In the genomic region with DNA sequence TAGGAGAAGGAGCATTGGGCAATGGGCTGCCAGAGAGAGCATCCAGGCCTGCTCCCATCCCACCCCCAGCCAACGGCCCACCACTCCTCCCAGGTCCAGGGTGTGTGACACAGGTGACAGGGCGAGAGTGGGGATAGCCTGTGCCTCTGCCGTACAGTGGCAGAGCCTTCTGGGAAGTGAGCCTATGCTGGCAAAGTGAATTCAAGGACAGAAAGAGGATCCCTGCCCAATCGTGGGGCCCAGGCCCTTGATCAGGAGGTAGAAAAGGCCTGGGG, we compare ENCODE assay signal across 26 cellular contexts. TPM values are rescaled to one million over a fixed set of nuclear protein-coding genes. Genes with fewer than 3 reads are reported as not detected.
"Had no signal": no experiment of that assay in that cellular context is flagged by ENCODE, and none has a peak within 500 bp of the region (broad histone marks: within the 10 kb centered on the region; RNA-seq: fewer than 3 reads in every experiment).

No MANE protein-coding gene starts in this region.

- H3K9me3 Mint-ChIP-seq: activated B cell treated with CpG ODN at 0.5 μM for 24 hours; activated CD4-positive, alpha-beta T cell treated with anti-CD3 and anti-CD28 coated beads, Interleukin-2, amount 10 ng/mL, durations not matched to agents 7 days and 5 days; activated naive CD4-positive, alpha-beta T cell treated with anti-CD3 and anti-CD28 coated beads, Interleukin-2, amount 10 ng/mL, durations not matched to agents 7 days and 5 days; activated T-cell treated with anti-CD3 and anti-CD28 coated beads, Interleukin-2, amount 50 U/mL, for 4 hours; neural crest cell had no signal

- H3K27ac Mint-ChIP-seq: activated B cell treated with CpG ODN at 0.5 μM for 24 hours; activated CD4-positive, alpha-beta T cell treated with anti-CD3 and anti-CD28 coated beads, Interleukin-2, amount 10 ng/mL, durations not matched to agents 7 days and 5 days; activated naive CD4-positive, alpha-beta T cell treated with anti-CD3 and anti-CD28 coated beads, Interleukin-2, amount 10 ng/mL, durations not matched to agents 7 days and 5 days had no signal

- H3K4me1 ChIP-seq: adrenal gland, breast epithelium, esophagus muscularis mucosa, left ventricle myocardium inferior, sigmoid colon, tibial artery had no signal

- H3K4me3 ChIP-seq: adrenal gland, breast epithelium, coronary artery, esophagus muscularis mucosa, left ventricle myocardium inferior, sigmoid colon, tibial artery had no signal

- H3K27me3 Mint-ChIP-seq: activated CD4-positive, alpha-beta T cell treated with anti-CD3 and anti-CD28 coated beads, Interleukin-2, amount 10 ng/mL, durations not matched to agents 7 days and 5 days had no signal

- H3K36me3 ChIP-seq: adrenal gland, breast epithelium, esophagus muscularis mucosa, left ventricle myocardium inferior, sigmoid colon, tibial artery had no signal

- H3K27me3 ChIP-seq: breast epithelium, sigmoid colon had no signal

- H3K36me3 Mint-ChIP-seq: activated naive CD4-positive, alpha-beta T cell treated with anti-CD3 and anti-CD28 coated beads, Interleukin-2, amount 10 ng/mL, durations not matched to agents 7 days and 5 days; naive thymus-derived CD4-positive, alpha-beta T cell had no signal

- H3K4me3 Mint-ChIP-seq: activated B cell treated with CpG ODN at 0.5 μM for 24 hours; activated CD4-positive, alpha-beta T cell treated with anti-CD3 and anti-CD28 coated beads, Interleukin-2, amount 10 ng/mL, durations not matched to agents 7 days and 5 days; activated naive CD4-positive, alpha-beta T cell treated with anti-CD3 and anti-CD28 coated beads, Interleukin-2, amount 10 ng/mL, durations not matched to agents 7 days and 5 days; activated T-cell treated with anti-CD3 and anti-CD28 coated beads, Interleukin-2, amount 50 U/mL, for 4 hours; naive thymus-derived CD4-positive, alpha-beta T cell; neural crest cell had no signal

- H3K4me1 Mint-ChIP-seq: activated B cell treated with CpG ODN at 0.5 μM for 24 hours had no signal

- H3K27ac ChIP-seq: adrenal gland, breast epithelium, coronary artery, esophagus muscularis mucosa, left ventricle myocardium inferior, sigmoid colon, tibial artery had no signal

- DNase-seq: activated B cell treated with CpG ODN at 0.5 μM for 24 hours; activated CD4-positive, alpha-beta T cell treated with anti-CD3 and anti-CD28 coated beads, Interleukin-2, amount 10 ng/mL, durations not matched to agents 7 days and 5 days; activated CD8-positive, alpha-beta memory T cell treated with anti-CD3 and anti-CD28 coated beads for 24 hours; activated CD8-positive, alpha-beta memory T cell treated with anti-CD3 and anti-CD28 coated beads, Interleukin-2, amount 50 U/mL, for 4 hours; activated naive CD4-positive, alpha-beta T cell treated with anti-CD3 and anti-CD28 coated beads, Interleukin-2, amount 10 ng/mL, durations not matched to agents 7 days and 5 days; activated T-cell treated with anti-CD3 and anti-CD28 coated beads, Interleukin-2, amount 50 U/mL, for 4 hours; adrenal gland; glutamatergic neuron; hippocampal formation; left ventricle myocardium inferior; naive thymus-derived CD4-positive, alpha-beta T cell; sigmoid colon; stimulated activated CD4-positive, alpha-beta T cell treated with anti-CD3 and anti-CD28 coated beads, Interleukin-2, amount 100 ng/mL, for 48 hours; stimulated activated naive CD4-positive, alpha-beta T cell; T1000; tibial artery had no signal

- ATAC-seq: activated T-cell treated with anti-CD3 and anti-CD28 coated beads, Interleukin-2, amount 50 U/mL, for 4 hours; naive thymus-derived CD4-positive, alpha-beta T cell had no signal

- H3K9me3 ChIP-seq: adrenal gland, breast epithelium, esophagus muscularis mucosa, left ventricle myocardium inferior, sigmoid colon, tibial artery had no signal

RNA-seq across cellular contexts. Expression of gene KRT79, which starts 0.6 kb away (rescaled TPM):
- total RNA-seq: activated B cell treated with CpG ODN at 0.5 μM for 24 hours; activated CD4-positive, alpha-beta T cell treated with anti-CD3 and anti-CD28 coated beads, Interleukin-2, amount 10 ng/mL, durations not matched to agents 7 days and 5 days; adrenal gland; esophagus muscularis mucosa; frontal cortex; left ventricle myocardium inferior; lung microvascular endothelial cell; naive thymus-derived CD4-positive, alpha-beta T cell; neural crest cell; posterior vena cava; renal cortical epithelial cell; sigmoid colon; T-helper 1 cell treated with Interleukin-12 subunit alpha and Interleukin-12 subunit beta and Interleukin-4 antibody, amounts not matched to agents 30 ng/mL and 1 ng/mL, for 36 hours had no signal
- polyA plus RNA-seq: naive thymus-derived CD4-positive, alpha-beta T cell had no signal

RNA-seq across cellular contexts. Expression of gene KRT78, which starts 14.1 kb away (rescaled TPM):
- total RNA-seq: activated B cell treated with CpG ODN at 0.5 μM for 24 hours; activated CD4-positive, alpha-beta T cell treated with anti-CD3 and anti-CD28 coated beads, Interleukin-2, amount 10 ng/mL, durations not matched to agents 7 days and 5 days; activated T-cell treated with anti-CD3 and anti-CD28 coated beads, Interleukin-2, amount 50 U/mL, for 4 hours; adrenal gland; frontal cortex; left ventricle myocardium inferior; lung microvascular endothelial cell; naive thymus-derived CD4-positive, alpha-beta T cell; neural crest cell; posterior vena cava; renal cortical epithelial cell; sigmoid colon; T-helper 1 cell treated with Interleukin-12 subunit alpha and Interleukin-12 subunit beta and Interleukin-4 antibody, amounts not matched to agents 30 ng/mL and 1 ng/mL, for 36 hours had no signal
- polyA plus RNA-seq: naive thymus-derived CD4-positive, alpha-beta T cell had no signal

RNA-seq across cellular contexts. Expression of gene KRT4, which starts 20.7 kb away (rescaled TPM):
- total RNA-seq: activated B cell treated with CpG ODN at 0.5 μM for 24 hours; activated CD4-positive, alpha-beta T cell treated with anti-CD3 and anti-CD28 coated beads, Interleukin-2, amount 10 ng/mL, durations not matched to agents 7 days and 5 days; activated T-cell treated with anti-CD3 and anti-CD28 coated beads, Interleukin-2, amount 50 U/mL, for 4 hours; frontal cortex; left ventricle myocardium inferior; lung microvascular endothelial cell; naive thymus-derived CD4-positive, alpha-beta T cell; neural crest cell; omental fat pad; posterior vena cava; renal cortical epithelial cell; sigmoid colon; T-helper 1 cell treated with Interleukin-12 subunit alpha and Interleukin-12 subunit beta and Interleukin-4 antibody, amounts not matched to agents 30 ng/mL and 1 ng/mL, for 36 hours had no signal
- polyA plus RNA-seq: naive thymus-derived CD4-positive, alpha-beta T cell had no signal

RNA-seq across cellular contexts. Expression of gene KRT3, which starts 38.7 kb away (rescaled TPM):
- total RNA-seq: activated B cell treated with CpG ODN at 0.5 μM for 24 hours; activated CD4-positive, alpha-beta T cell treated with anti-CD3 and anti-CD28 coated beads, Interleukin-2, amount 10 ng/mL, durations not matched to agents 7 days and 5 days; activated T-cell treated with anti-CD3 and anti-CD28 coated beads, Interleukin-2, amount 50 U/mL, for 4 hours; adrenal gland; breast epithelium; esophagus muscularis mucosa; frontal cortex; left ventricle myocardium inferior; lung microvascular endothelial cell; naive thymus-derived CD4-positive, alpha-beta T cell; neural crest cell; omental fat pad; posterior vena cava; renal cortical epithelial cell; sigmoid colon; T-helper 1 cell treated with Interleukin-12 subunit alpha and Interleukin-12 subunit beta and Interleukin-4 antibody, amounts not matched to agents 30 ng/mL and 1 ng/mL, for 36 hours had no signal
- polyA plus RNA-seq: adrenal gland; naive thymus-derived CD4-positive, alpha-beta T cell; sigmoid colon had no signal

RNA-seq across cellular contexts. Expression of gene KRT76, which starts 57.5 kb away (rescaled TPM):
- total RNA-seq: activated B cell treated with CpG ODN at 0.5 μM for 24 hours; activated CD4-positive, alpha-beta T cell treated with anti-CD3 and anti-CD28 coated beads, Interleukin-2, amount 10 ng/mL, durations not matched to agents 7 days and 5 days; activated T-cell treated with anti-CD3 and anti-CD28 coated beads, Interleukin-2, amount 50 U/mL, for 4 hours; adrenal gland; breast epithelium; esophagus muscularis mucosa; frontal cortex; left ventricle myocardium inferior; lung microvascular endothelial cell; naive thymus-derived CD4-positive, alpha-beta T cell; neural crest cell; omental fat pad; posterior vena cava; renal cortical epithelial cell; sigmoid colon; T-helper 1 cell treated with Interleukin-12 subunit alpha and Interleukin-12 subunit beta and Interleukin-4 antibody, amounts not matched to agents 30 ng/mL and 1 ng/mL, for 36 hours had no signal
- polyA plus RNA-seq: adrenal gland; naive thymus-derived CD4-positive, alpha-beta T cell; sigmoid colon had no signal
